Comparison of ENCODE assay signal across 26 cellular contexts in the genomic region with DNA sequence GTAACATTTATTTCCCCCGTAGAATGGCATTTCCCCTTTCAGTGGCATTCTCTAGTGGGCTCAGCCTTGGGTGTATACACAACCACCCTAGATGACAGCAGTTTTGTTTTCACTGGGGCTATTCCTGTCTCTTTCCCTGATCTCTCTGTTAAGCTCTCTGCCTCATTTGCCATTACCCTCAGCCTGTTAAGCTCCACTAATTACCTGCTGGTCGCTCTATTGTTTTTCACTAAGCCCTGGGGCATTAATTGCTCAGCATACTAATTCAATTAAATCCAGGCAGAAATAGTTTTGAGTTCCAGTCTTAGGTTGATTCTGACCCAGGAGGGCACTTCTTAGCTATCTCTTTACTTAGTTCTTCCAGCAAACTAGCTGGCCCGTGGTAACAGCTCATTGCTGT.
DNase-seq lines count a peak whose midpoint lies in the region; ATAC-seq, FAIRE-seq and TF ChIP-seq lines count a peak whose summit lies in the region.
"Had no signal": no experiment of that assay in that cellular context is flagged by ENCODE, and none has a peak within 500 bp of the region (broad histone marks: within the 10 kb centered on the region; RNA-seq: fewer than 3 reads in every experiment).

No MANE protein-coding gene starts in this region.

- no peak overlapping the region for H3K4me2 ChIP-seq in astrocyte (ENCODE audit: low read length)
- H3K4me2 ChIP-seq: A549; BLaER1 treated with 17β-estradiol and CSF1 and Interleukin-3, amounts not matched to agents 10 nM and 100 nM had no signal

- in situ Hi-C loops in transverse colon (cut with MboI; ENCODE audit: low pct_ligation_motif_present in 1 of 4, low pct_unique_long_range_greater_than_20kb in 1 of 4, low sequenced_read_pairs in 3 of 4): no loop called here

- TF ChIP-seq POLR2A in transverse colon (IDR thresholded peaks at IDR 0.05): no peak

- no peaks in the 10 kb centered on the region for H4K20me1 ChIP-seq in astrocyte (ENCODE audit: insufficient read depth, low read length)
- H4K20me1 ChIP-seq: BLaER1 treated with 17β-estradiol and CSF1 and Interleukin-3, amounts not matched to agents 10 nM and 100 nM had no signal

- H3K79me2 ChIP-seq in astrocyte (ENCODE audit: insufficient read depth, low read length): no peaks in the 10 kb centered on the region

- H3K36me3 ChIP-seq in astrocyte (ENCODE audit: insufficient read depth, low read length) (no peaks in the 10 kb centered on the region), transverse colon (no peaks in the 10 kb centered on the region)
- H3K36me3 ChIP-seq: BLaER1 treated with 17β-estradiol and CSF1 and Interleukin-3, amounts not matched to agents 10 nM and 100 nM had no signal

- H3K9me3 Mint-ChIP-seq in astrocyte (ENCODE audit: unreplicated experiment): peaks cover 25% of the 10 kb centered on the region

- TF ChIP-seq CTCF in astrocyte (IDR thresholded peaks at IDR 0.05; ENCODE audit: insufficient read depth, low read depth, low read length) (no peak), transverse colon (IDR thresholded peaks at IDR 0.05) (no peak)

- H3K27ac Mint-ChIP-seq in astrocyte (ENCODE audit: unreplicated experiment): peak overlapping the region; percentile 0
- H3K27ac Mint-ChIP-seq: B cell; CD4-positive, alpha-beta T cell; CD8-positive, alpha-beta T cell had no signal

- H3K36me3 Mint-ChIP-seq in astrocyte (ENCODE audit: low read depth, unreplicated experiment): no peaks in the 10 kb centered on the region
- H3K36me3 Mint-ChIP-seq: CD8-positive, alpha-beta T cell had no signal

- intact Hi-C loops in transverse colon (cut with DNase I; ENCODE audit: low total_unique reads): no loop called here

- FAIRE-seq in astrocyte (lab: Jason Lieb, UNC): no peak
- FAIRE-seq: A549, GM12878, GM12892, GM18507 had no signal

- H3K27ac ChIP-seq in astrocyte (ENCODE audit: low read depth, low read length) (no peak overlapping the region), transverse colon (no peak overlapping the region)
- H3K27ac ChIP-seq: 22Rv1; A549; BLaER1 treated with 17β-estradiol and CSF1 and Interleukin-3, amounts not matched to agents 10 nM and 100 nM; C4-2B had no signal

- H3K4me3 Mint-ChIP-seq in astrocyte (ENCODE audit: unreplicated experiment): no peak overlapping the region
- H3K4me3 Mint-ChIP-seq: B cell; CD4-positive, alpha-beta T cell; CD8-positive, alpha-beta T cell had no signal

- H3K27me3 ChIP-seq in astrocyte (ENCODE audit: insufficient read depth, low read length) (no peaks in the 10 kb centered on the region), transverse colon (peaks cover 18% of the 10 kb centered on the region)
- H3K27me3 ChIP-seq: BLaER1 treated with 17β-estradiol and CSF1 and Interleukin-3, amounts not matched to agents 10 nM and 100 nM had no signal

- no peak overlapping the region for H3K4me3 ChIP-seq in astrocyte (ENCODE audit: insufficient read depth, low read depth, low read length)
- H3K4me3 ChIP-seq in transverse colon: no peak overlapping the region
- H3K4me3 ChIP-seq: A549; BLaER1 treated with 17β-estradiol and CSF1 and Interleukin-3, amounts not matched to agents 10 nM and 100 nM; GM12878 had no signal

- no peak overlapping the region for H2AFZ ChIP-seq in astrocyte (ENCODE audit: low read depth, low read length)

- no peaks in the 10 kb centered on the region for H3K4me1 Mint-ChIP-seq in astrocyte (ENCODE audit: low read depth, unreplicated experiment)
- H3K4me1 Mint-ChIP-seq: B cell had no signal

- peak; percentile 61 for DNase-seq in D341Med (ENCODE audit: low spot score)
- DNase-seq in NCI-H82 (lab: John Stamatoyannopoulos, UW): peak; percentile 94
- DNase-seq in astrocyte (ENCODE audit: low read depth): no peak
- no peak for DNase-seq in transverse colon
- DNase-seq in GM19240 (ENCODE audit: insufficient read length, low spot score): no peak
- DNase-seq: AML-193; Caco-2; Calu3; CD4-positive, alpha-beta T cell; DMS 273 treated with DMSO at 0.1 percent for 48 hours; DMS153; DMS53; DMS79; DND-41; EL; GDM1 had no signal

- no peak for TF ChIP-seq EP300 in transverse colon (IDR thresholded peaks at IDR 0.05; ENCODE audit: low read depth)

- H3K4me1 ChIP-seq in astrocyte (ENCODE audit: insufficient read depth, low read length) (no peaks in the 10 kb centered on the region), transverse colon (no peaks in the 10 kb centered on the region)
- H3K4me1 ChIP-seq: A549, Caco-2 had no signal

- ATAC-seq in GM21619 (IDR thresholded peaks at IDR 0.05; ENCODE audit: unreplicated experiment): no peak
- ATAC-seq: A549; CD8-positive, alpha-beta T cell; GM12878 had no signal

- 70 to 84% methylated on average over 3 of the region's 3 CpGs for WGBS in transverse colon (ENCODE audit: low coverage in 1 of 2), 2 donors

- no peak overlapping the region for H3K9ac ChIP-seq in astrocyte (ENCODE audit: low read length)
- H3K9ac ChIP-seq: BLaER1 treated with 17β-estradiol and CSF1 and Interleukin-3, amounts not matched to agents 10 nM and 100 nM had no signal

- peaks cover 4% of the 10 kb centered on the region for H3K27me3 Mint-ChIP-seq in astrocyte (ENCODE audit: low read depth, unreplicated experiment)

- H3K9me3 ChIP-seq in astrocyte (ENCODE audit: insufficient read depth, low read depth, low read length) (peaks cover 8% of the 10 kb centered on the region), transverse colon (peaks cover 21 to 25% of the 10 kb centered on the region in 2 donors)

Comparison
In these comparisons a context has a peak if more than half of its experiments do, and no peak if none do; other contexts are left out.
1. DNase-seq: peak in D341Med (single experiment) and NCI-H82 (single experiment); none in astrocyte (single experiment), transverse colon (single experiment) and GM19240 (single experiment).